ENCODE assay signal across 2 cellular contexts in the genomic region with DNA sequence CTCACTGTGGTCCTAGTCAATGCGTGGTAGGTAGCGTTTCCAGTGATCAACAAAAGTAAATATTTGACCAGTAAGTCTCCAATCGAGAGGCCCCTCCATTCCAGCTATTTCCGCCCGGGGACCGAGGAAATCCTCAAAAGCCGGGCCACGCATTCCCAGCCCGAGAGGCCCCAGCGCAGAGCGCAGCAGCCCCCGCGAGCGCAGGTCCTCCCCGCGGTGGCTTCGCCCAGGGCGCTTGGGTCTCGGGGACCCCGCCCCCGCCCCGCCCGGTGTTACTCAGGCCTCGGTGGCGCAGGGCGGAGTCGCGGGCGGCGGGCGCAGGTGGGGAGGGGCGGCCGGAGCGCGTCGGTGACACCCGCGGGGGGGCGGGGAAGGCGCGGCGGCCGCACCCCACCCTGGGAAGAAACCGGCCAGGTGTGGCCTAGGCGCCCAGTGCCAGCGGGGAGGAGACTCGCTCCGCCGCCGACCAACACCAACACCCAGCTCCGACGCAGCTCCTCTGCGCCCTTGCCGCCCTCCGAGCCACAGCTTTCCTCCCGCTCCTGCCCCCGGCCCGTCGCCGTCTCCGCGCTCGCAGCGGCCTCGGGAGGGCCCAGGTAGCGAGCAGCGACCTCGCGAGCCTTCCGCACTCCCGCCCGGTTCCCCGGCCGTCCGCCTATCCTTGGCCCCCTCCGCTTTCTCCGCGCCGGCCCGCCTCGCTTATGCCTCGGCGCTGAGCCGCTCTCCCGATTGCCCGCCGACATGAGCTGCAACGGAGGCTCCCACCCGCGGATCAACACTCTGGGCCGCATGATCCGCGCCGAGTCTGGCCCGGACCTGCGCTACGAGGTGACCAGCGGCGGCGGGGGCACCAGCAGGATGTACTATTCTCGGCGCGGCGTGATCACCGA.
A peak's percentile ranks its signal among the peaks of the same experiment; 100 is the strongest.
TF ChIP-seq lines count a peak whose summit lies in the region.

A gene with protein sequence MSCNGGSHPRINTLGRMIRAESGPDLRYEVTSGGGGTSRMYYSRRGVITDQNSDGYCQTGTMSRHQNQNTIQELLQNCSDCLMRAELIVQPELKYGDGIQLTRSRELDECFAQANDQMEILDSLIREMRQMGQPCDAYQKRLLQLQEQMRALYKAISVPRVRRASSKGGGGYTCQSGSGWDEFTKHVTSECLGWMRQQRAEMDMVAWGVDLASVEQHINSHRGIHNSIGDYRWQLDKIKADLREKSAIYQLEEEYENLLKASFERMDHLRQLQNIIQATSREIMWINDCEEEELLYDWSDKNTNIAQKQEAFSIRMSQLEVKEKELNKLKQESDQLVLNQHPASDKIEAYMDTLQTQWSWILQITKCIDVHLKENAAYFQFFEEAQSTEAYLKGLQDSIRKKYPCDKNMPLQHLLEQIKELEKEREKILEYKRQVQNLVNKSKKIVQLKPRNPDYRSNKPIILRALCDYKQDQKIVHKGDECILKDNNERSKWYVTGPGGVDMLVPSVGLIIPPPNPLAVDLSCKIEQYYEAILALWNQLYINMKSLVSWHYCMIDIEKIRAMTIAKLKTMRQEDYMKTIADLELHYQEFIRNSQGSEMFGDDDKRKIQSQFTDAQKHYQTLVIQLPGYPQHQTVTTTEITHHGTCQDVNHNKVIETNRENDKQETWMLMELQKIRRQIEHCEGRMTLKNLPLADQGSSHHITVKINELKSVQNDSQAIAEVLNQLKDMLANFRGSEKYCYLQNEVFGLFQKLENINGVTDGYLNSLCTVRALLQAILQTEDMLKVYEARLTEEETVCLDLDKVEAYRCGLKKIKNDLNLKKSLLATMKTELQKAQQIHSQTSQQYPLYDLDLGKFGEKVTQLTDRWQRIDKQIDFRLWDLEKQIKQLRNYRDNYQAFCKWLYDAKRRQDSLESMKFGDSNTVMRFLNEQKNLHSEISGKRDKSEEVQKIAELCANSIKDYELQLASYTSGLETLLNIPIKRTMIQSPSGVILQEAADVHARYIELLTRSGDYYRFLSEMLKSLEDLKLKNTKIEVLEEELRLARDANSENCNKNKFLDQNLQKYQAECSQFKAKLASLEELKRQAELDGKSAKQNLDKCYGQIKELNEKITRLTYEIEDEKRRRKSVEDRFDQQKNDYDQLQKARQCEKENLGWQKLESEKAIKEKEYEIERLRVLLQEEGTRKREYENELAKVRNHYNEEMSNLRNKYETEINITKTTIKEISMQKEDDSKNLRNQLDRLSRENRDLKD (N-terminal part only) (plus strand): TSS at position 497 of the 890 bp plus-strand sequence. CDS start 245 bp downstream, at position 742.

TF ChIP-seq in HEK293, 187 proteins besides CTCF, POLR2A, EP300 and RAD21 (continued from another document and continues in another):
- TF ChIP-seq, protein P1, sequence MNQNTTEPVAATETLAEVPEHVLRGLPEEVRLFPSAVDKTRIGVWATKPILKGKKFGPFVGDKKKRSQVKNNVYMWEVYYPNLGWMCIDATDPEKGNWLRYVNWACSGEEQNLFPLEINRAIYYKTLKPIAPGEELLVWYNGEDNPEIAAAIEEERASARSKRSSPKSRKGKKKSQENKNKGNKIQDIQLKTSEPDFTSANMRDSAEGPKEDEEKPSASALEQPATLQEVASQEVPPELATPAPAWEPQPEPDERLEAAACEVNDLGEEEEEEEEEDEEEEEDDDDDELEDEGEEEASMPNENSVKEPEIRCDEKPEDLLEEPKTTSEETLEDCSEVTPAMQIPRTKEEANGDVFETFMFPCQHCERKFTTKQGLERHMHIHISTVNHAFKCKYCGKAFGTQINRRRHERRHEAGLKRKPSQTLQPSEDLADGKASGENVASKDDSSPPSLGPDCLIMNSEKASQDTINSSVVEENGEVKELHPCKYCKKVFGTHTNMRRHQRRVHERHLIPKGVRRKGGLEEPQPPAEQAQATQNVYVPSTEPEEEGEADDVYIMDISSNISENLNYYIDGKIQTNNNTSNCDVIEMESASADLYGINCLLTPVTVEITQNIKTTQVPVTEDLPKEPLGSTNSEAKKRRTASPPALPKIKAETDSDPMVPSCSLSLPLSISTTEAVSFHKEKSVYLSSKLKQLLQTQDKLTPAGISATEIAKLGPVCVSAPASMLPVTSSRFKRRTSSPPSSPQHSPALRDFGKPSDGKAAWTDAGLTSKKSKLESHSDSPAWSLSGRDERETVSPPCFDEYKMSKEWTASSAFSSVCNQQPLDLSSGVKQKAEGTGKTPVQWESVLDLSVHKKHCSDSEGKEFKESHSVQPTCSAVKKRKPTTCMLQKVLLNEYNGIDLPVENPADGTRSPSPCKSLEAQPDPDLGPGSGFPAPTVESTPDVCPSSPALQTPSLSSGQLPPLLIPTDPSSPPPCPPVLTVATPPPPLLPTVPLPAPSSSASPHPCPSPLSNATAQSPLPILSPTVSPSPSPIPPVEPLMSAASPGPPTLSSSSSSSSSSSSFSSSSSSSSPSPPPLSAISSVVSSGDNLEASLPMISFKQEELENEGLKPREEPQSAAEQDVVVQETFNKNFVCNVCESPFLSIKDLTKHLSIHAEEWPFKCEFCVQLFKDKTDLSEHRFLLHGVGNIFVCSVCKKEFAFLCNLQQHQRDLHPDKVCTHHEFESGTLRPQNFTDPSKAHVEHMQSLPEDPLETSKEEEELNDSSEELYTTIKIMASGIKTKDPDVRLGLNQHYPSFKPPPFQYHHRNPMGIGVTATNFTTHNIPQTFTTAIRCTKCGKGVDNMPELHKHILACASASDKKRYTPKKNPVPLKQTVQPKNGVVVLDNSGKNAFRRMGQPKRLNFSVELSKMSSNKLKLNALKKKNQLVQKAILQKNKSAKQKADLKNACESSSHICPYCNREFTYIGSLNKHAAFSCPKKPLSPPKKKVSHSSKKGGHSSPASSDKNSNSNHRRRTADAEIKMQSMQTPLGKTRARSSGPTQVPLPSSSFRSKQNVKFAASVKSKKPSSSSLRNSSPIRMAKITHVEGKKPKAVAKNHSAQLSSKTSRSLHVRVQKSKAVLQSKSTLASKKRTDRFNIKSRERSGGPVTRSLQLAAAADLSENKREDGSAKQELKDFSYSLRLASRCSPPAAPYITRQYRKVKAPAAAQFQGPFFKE (tag by site-specific recombination; IDR thresholded peaks at IDR 0.05; ENCODE audit: borderline replicate concordance): peak; percentile 97
- TF ChIP-seq ZNF155 (tag by site-specific recombination; IDR thresholded peaks at IDR 0.05): no peak
- no peak for TF ChIP-seq ZNF37A (tag by site-specific recombination; IDR thresholded peaks at IDR 0.05)
- TF ChIP-seq ZNF423 (tag by site-specific recombination; IDR thresholded peaks at IDR 0.05): peak; percentile 80
- TF ChIP-seq ZNF335 (tag by site-specific recombination; conservative IDR thresholded peaks at IDR 0.05): peak; percentile 9; the same call in 1 of the 2 replicates
- peak; percentile 92 for TF ChIP-seq ZBTB20 (tag by site-specific recombination; IDR thresholded peaks at IDR 0.05)
- peak; percentile 62 for TF ChIP-seq SP7 (tag by site-specific recombination; IDR thresholded peaks at IDR 0.05)
- no peak for TF ChIP-seq ZNF112 (tag by site-specific recombination; IDR thresholded peaks at IDR 0.05)
- TF ChIP-seq, protein P2, sequence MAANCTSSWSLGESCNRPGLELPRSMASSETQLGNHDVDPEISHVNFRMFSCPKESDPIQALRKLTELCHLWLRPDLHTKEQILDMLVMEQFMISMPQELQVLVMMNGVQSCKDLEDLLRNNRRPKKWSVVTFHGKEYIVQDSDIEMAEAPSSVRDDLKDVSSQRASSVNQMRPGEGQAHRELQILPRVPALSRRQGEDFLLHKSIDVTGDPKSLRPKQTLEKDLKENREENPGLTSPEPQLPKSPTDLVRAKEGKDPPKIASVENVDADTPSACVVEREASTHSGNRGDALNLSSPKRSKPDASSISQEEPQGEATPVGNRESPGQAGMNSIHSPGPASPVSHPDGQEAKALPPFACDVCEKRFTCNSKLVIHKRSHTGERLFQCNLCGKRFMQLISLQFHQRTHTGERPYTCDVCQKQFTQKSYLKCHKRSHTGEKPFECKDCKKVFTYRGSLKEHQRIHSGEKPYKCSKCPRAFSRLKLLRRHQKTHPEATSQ (tag by site-specific recombination; IDR thresholded peaks at IDR 0.05): peak; percentile 96
- TF ChIP-seq ZFP69B (tag by site-specific recombination; IDR thresholded peaks at IDR 0.05): peak; percentile 74
- TF ChIP-seq ZNF596 (tag by site-specific recombination; IDR thresholded peaks at IDR 0.05): 0 out of 2 replicates have a peak, but pooled peaks have one; percentile 36
- TF ChIP-seq ZNF701 (tag by site-specific recombination; IDR thresholded peaks at IDR 0.05): no peak
- TF ChIP-seq ZNF146 (tag by site-specific recombination; IDR thresholded peaks at IDR 0.05): peak; percentile 58
- TF ChIP-seq KLF8 (tag by site-specific recombination; IDR thresholded peaks at IDR 0.05): peak; percentile 96
- peak; percentile 71; the same call in 1 of the 2 replicates for TF ChIP-seq ZNF610 (tag by site-specific recombination; IDR thresholded peaks at IDR 0.05; ENCODE audit: borderline replicate concordance)
- peak; percentile 57; the same call in 1 of the 2 replicates for TF ChIP-seq ZNF792 (tag by site-specific recombination; IDR thresholded peaks at IDR 0.05)
- no peak for TF ChIP-seq ZNF121 (tag by site-specific recombination; IDR thresholded peaks at IDR 0.05)
- TF ChIP-seq SALL2 (tag by site-specific recombination; IDR thresholded peaks at IDR 0.05; ENCODE audit: borderline replicate concordance): no peak
- TF ChIP-seq ZIC2 (tag by site-specific recombination; IDR thresholded peaks at IDR 0.05): peak; percentile 49

TF ChIP-seq in HepG2, 621 proteins besides CTCF, POLR2A, EP300 and RAD21 (continued from another document and continues in another):
- TF ChIP-seq, protein P3, sequence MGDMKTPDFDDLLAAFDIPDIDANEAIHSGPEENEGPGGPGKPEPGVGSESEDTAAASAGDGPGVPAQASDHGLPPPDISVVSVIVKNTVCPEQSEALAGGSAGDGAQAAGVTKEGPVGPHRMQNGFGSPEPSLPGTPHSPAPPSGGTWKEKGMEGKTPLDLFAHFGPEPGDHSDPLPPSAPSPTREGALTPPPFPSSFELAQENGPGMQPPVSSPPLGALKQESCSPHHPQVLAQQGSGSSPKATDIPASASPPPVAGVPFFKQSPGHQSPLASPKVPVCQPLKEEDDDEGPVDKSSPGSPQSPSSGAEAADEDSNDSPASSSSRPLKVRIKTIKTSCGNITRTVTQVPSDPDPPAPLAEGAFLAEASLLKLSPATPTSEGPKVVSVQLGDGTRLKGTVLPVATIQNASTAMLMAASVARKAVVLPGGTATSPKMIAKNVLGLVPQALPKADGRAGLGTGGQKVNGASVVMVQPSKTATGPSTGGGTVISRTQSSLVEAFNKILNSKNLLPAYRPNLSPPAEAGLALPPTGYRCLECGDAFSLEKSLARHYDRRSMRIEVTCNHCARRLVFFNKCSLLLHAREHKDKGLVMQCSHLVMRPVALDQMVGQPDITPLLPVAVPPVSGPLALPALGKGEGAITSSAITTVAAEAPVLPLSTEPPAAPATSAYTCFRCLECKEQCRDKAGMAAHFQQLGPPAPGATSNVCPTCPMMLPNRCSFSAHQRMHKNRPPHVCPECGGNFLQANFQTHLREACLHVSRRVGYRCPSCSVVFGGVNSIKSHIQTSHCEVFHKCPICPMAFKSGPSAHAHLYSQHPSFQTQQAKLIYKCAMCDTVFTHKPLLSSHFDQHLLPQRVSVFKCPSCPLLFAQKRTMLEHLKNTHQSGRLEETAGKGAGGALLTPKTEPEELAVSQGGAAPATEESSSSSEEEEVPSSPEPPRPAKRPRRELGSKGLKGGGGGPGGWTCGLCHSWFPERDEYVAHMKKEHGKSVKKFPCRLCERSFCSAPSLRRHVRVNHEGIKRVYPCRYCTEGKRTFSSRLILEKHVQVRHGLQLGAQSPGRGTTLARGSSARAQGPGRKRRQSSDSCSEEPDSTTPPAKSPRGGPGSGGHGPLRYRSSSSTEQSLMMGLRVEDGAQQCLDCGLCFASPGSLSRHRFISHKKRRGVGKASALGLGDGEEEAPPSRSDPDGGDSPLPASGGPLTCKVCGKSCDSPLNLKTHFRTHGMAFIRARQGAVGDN (CRISPR knock-in tag; IDR thresholded peaks at IDR 0.05): peak; percentile 89
- TF ChIP-seq, protein P4, sequence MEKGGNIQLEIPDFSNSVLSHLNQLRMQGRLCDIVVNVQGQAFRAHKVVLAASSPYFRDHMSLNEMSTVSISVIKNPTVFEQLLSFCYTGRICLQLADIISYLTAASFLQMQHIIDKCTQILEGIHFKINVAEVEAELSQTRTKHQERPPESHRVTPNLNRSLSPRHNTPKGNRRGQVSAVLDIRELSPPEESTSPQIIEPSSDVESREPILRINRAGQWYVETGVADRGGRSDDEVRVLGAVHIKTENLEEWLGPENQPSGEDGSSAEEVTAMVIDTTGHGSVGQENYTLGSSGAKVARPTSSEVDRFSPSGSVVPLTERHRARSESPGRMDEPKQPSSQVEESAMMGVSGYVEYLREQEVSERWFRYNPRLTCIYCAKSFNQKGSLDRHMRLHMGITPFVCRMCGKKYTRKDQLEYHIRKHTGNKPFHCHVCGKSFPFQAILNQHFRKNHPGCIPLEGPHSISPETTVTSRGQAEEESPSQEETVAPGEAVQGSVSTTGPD (CRISPR knock-in tag; IDR thresholded peaks at IDR 0.05): no peak
- no peak for TF ChIP-seq NR3C1 (CRISPR knock-in tag; IDR thresholded peaks at IDR 0.05)
- TF ChIP-seq, protein P5, sequence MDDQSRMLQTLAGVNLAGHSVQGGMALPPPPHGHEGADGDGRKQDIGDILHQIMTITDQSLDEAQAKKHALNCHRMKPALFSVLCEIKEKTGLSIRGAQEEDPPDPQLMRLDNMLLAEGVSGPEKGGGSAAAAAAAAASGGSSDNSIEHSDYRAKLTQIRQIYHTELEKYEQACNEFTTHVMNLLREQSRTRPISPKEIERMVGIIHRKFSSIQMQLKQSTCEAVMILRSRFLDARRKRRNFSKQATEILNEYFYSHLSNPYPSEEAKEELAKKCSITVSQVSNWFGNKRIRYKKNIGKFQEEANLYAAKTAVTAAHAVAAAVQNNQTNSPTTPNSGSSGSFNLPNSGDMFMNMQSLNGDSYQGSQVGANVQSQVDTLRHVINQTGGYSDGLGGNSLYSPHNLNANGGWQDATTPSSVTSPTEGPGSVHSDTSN (CRISPR knock-in tag; IDR thresholded peaks at IDR 0.05; ENCODE audit: borderline replicate concordance): no peak
- 0 out of 2 replicates have a peak, but pooled peaks have one; percentile 12 for TF ChIP-seq ZNF644 (CRISPR knock-in tag; IDR thresholded peaks at IDR 0.05; ENCODE audit: low read depth)
- no peak for TF ChIP-seq ZNF775 (CRISPR knock-in tag; IDR thresholded peaks at IDR 0.05; ENCODE audit: borderline replicate concordance)
- TF ChIP-seq CAMTA2 (CRISPR knock-in tag; IDR thresholded peaks at IDR 0.05; ENCODE audit: borderline replicate concordance): no peak
- TF ChIP-seq XBP1 (CRISPR knock-in tag; IDR thresholded peaks at IDR 0.05): no peak
- peak; percentile 19; the same call in 1 of the 2 replicates for TF ChIP-seq MIXL1 (CRISPR knock-in tag; IDR thresholded peaks at IDR 0.05)
